ENCODE assay signal across 8 cellular contexts in the genomic region with DNA sequence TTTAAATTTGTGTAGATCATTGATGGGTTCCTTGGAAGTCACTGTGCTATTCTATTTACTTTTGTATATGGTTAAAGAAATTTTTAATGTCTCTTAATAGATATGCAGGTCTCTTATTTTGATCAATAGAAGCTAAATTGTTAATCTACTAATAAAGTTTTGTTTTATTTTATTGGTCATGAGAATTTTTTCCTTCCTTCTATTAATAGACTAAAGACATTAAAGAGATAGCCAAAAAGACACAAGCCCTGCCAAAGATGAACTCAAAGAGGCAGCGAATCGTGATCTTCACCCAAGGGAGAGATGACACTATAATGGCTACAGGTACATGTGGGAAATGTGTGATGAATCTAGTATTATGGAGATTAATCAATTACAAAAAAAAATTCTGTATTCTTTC.
"Had no signal": no experiment of that assay in that cellular context is flagged by ENCODE, and none has a peak within 500 bp of the region (broad histone marks: within the 10 kb centered on the region; RNA-seq: fewer than 3 reads in every experiment).

No MANE protein-coding gene starts in this region.

- H3K4me3 ChIP-seq: GM23338 had no signal

- FAIRE-seq: H1, H54, HTR-8/SVneo had no signal

- H3K4me2 ChIP-seq: GM23338 had no signal

- H2AFZ ChIP-seq: GM23338 had no signal

- ATAC-seq: GM23338 had no signal

- DNase-seq: H9, HCEC 1CT, IMR-90, KBM-7 had no signal
